Comparison of ENCODE assay signal across 8 cellular contexts in the genomic region with DNA sequence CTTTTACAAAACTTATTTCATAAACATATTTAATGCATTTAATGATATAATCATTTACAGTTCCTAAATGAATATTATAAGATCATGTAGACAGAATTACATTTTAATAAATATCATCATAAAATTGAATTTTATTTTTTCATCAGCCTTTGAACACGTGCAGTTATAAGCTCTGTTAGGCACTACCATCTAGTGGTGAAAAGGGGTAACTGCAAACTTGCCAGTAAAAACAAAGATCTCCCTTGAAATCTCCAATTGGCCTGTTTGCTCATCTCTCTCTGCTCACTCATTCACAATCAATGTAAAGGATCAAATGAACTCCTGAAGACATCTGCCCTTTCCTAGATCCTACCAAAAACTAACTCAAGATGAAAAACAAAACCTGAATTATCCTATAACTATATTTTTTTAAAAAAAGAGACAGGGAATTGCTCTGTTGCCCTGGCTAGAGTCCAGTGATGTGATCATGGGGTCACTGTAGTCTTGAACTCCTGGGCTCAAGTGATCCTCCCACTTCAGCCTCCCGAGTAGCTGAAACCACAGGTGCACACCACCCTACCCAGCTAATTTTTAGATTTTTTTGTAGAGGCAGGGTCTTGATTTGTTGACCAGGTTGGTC. TPM values are rescaled to one million over a fixed set of nuclear protein-coding genes. Genes with fewer than 3 reads are reported as not detected.
A peak's percentile ranks its signal among the peaks of the same experiment; 100 is the strongest.
DNase-seq lines count a peak whose midpoint lies in the region; ATAC-seq and TF ChIP-seq lines count a peak whose summit lies in the region.

No MANE protein-coding gene starts in this region.

- H3K9ac ChIP-seq in endodermal cell (ENCODE audit: extremely low read depth, low read length, poor library complexity, severe bottlenecking), result no peak overlapping the region

- CTCF ChIA-PET in A673 (lab: Charles Lee), result interaction anchor here (0.6 to 1.4 kb wide), 2 partner anchors 47 to 307 kb away, joined by 4 read pairs; no protein-coding TSS in a partner anchor

- H3K9me3 ChIP-seq in A673 (ENCODE audit: low read depth, low read length, poor library complexity, severe bottlenecking), result no peaks in the 10 kb centered on the region
- no peaks in the 10 kb centered on the region for H3K9me3 ChIP-seq in endodermal cell (ENCODE audit: control insufficient read depth, low read length)

- H3K36me3 ChIP-seq in A673 (ENCODE audit: insufficient read depth, low read length, poor library complexity, severe bottlenecking) (no peaks in the 10 kb centered on the region), endodermal cell (ENCODE audit: control insufficient read depth, insufficient read depth, low read length) (no peaks in the 10 kb centered on the region)

- TF ChIP-seq CTCF in A673 (conservative IDR thresholded peaks at IDR 0.05; ENCODE audit: low read depth, low read length) (peak; percentile 86), endodermal cell (conservative IDR thresholded peaks at IDR 0.05) (peak; percentile 94)

- no peaks in the 10 kb centered on the region for H3K9me3 Mint-ChIP-seq in endodermal cell

- H3K27ac ChIP-seq in A673 (ENCODE audit: low read depth, low read length, poor library complexity, severe bottlenecking) (no peak overlapping the region), endodermal cell (ENCODE audit: low read depth, low read length) (no peak overlapping the region)

- WGBS in endodermal cell (ENCODE audit: insufficient coverage in 1 of 2, insufficient read length in 1 of 2), 2 experiments, result 0 to 22% methylated on average over 1 to 2 of the region's 2 CpGs

- no TSS peak for BruUV-seq in A673 (replicated peaks; lab: Mats Ljungman, UMichigan)

- no peaks in the 10 kb centered on the region for H3K27me3 Mint-ChIP-seq in endodermal cell (ENCODE audit: insufficient read depth)

- POLR2A ChIA-PET in A673 (lab: Charles Lee; ENCODE audit: low non-redundant PET), result no interaction called here

- DNase-seq in A673 (ENCODE audit: low spot score), result peak; percentile 65
- DNase-seq in ELR (ENCODE audit: low read depth), result peak; percentile 82
- peak; percentile 48 for DNase-seq in NCI-H1092 treated with DMSO at 0.1 percent for 48 hours (lab: John Stamatoyannopoulos, UW)
- peak; percentile 6 for DNase-seq in T follicular helper cell (ENCODE audit: low read depth)
- no peak for DNase-seq in endodermal cell
- DNase-seq in midbrain (lab: John Stamatoyannopoulos, UW), result peak; percentile 75

- H3K27me3 ChIP-seq in A673 (replicated peaks; ENCODE audit: insufficient read depth, low read depth, low read length, poor library complexity) (no peaks in the 10 kb centered on the region), endodermal cell (ENCODE audit: control insufficient read depth, insufficient read depth, low read length, poor library complexity, severe bottlenecking) (no peaks in the 10 kb centered on the region)

- H3K27ac Mint-ChIP-seq in endodermal cell, result no peak overlapping the region

- peaks cover 11% of the 10 kb centered on the region for H3K4me1 Mint-ChIP-seq in endodermal cell

- no peak overlapping the region for H3K4me3 Mint-ChIP-seq in endodermal cell

- ATAC-seq in HG03565 (IDR thresholded peaks at IDR 0.05; ENCODE audit: unreplicated experiment) (no peak), GM21576 (IDR thresholded peaks at IDR 0.05; ENCODE audit: unreplicated experiment) (no peak)

- H3K4me1 ChIP-seq in A673 (ENCODE audit: insufficient read depth, low read length, poor library complexity, severe bottlenecking) (no peaks in the 10 kb centered on the region), endodermal cell (ENCODE audit: control insufficient read depth, insufficient read depth, low read length) (no peaks in the 10 kb centered on the region)

- intact Hi-C loops in A673 (cut with micrococcal nuclease; ENCODE audit: unreplicated experiment), result no loop called here

- no peaks in the 10 kb centered on the region for H3K36me3 Mint-ChIP-seq in endodermal cell (ENCODE audit: low read depth)

- H3K4me3 ChIP-seq in A673 (ENCODE audit: low read depth, low read length, poor library complexity, severe bottlenecking), result no peak overlapping the region
- no peak overlapping the region for H3K4me3 ChIP-seq in endodermal cell (ENCODE audit: low read length)

RNA-seq across cellular contexts. Expression of a gene that starts 31.7 kb away (rescaled TPM):
- total RNA-seq in A673 (2021) (10.0 and 10.9 TPM in 2 replicates), endodermal cell (1 to 10 TPM; 3.7 to 4.9 TPM)
- polyA plus RNA-seq in endodermal cell (2013, experiment 1 of 2), result 6.9 TPM
- polyA plus RNA-seq in endodermal cell (2013, experiment 2 of 2), result 4.2 TPM

RNA-seq across cellular contexts. Expression of a gene that starts 43.9 kb away (rescaled TPM):
- not detected in 2 replicates for total RNA-seq in A673 (2021)
- total RNA-seq in endodermal cell, result under 1 TPM; 0.18 to 0.24 TPM
- 0.36 TPM for polyA plus RNA-seq in endodermal cell (2013, experiment 1 of 2)
- polyA plus RNA-seq in endodermal cell (2013, experiment 2 of 2), result 0.54 TPM
